ENCODE assay signal across 28 cellular contexts in the genomic region with DNA sequence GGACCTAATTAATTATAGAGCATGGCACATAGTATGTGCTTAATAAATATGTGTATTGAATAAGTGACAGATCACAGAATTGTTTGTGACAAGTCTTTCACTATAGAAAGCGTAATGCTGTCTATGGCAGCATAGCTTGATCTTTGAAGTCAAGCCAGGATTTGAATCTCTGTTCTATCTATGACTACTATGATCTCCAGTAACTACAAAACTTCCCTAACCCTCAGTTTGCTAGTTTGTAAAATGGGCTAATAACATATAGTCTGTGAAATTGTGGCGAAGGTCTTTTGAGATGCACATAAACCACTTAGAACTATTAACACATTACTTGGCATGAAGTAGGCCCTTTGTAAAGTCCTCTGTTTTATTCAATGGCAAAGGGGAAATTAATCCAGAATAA. TPM values are rescaled to one million over a fixed set of nuclear protein-coding genes. Genes with fewer than 3 reads are reported as not detected.
DNase-seq lines count a peak whose midpoint lies in the region; ATAC-seq and TF ChIP-seq lines count a peak whose summit lies in the region.
"Had no signal": no experiment of that assay in that cellular context is flagged by ENCODE, and none has a peak within 500 bp of the region (broad histone marks: within the 10 kb centered on the region; RNA-seq: fewer than 3 reads in every experiment).

No MANE protein-coding gene starts in this region.

- 95% methylated on average over 2 of the region's 2 CpGs for WGBS in SK-N-SH (ENCODE audit: low lambda C conversion rate)
- 100% methylated on average over 2 of the region's 2 CpGs for WGBS in hepatocyte (ENCODE audit: low lambda C conversion rate, missing lambda C conversion rate)
- 96% methylated on average over 2 of the region's 2 CpGs for WGBS in smooth muscle cell (ENCODE audit: low lambda C conversion rate)

- H3K4me3 ChIP-seq in SK-N-SH (ENCODE audit: low read depth in 2 of 2, low read length in 1 of 2) (no peak overlapping the region), RWPE2 (ENCODE audit: severe bottlenecking) (no peak overlapping the region), hepatocyte (no peak overlapping the region), smooth muscle cell (no peak overlapping the region)
- H3K4me3 ChIP-seq: SK-N-MC, tibial nerve had no signal

- no peak for DNase-seq in SK-N-SH
- no peak for DNase-seq in RWPE2 (ENCODE audit: low spot score)
- DNase-seq in hepatocyte (ENCODE audit: low spot score) = no peak
- no peak for DNase-seq in smooth muscle cell (lab: John Stamatoyannopoulos, UW; ENCODE audit: unreplicated experiment)
- DNase-seq in GDM1 (lab: John Stamatoyannopoulos, UW) = no peak
- no peak for DNase-seq in posterior vena cava (ENCODE audit: low spot score)
- DNase-seq in activated gamma-delta T cell (lab: John Stamatoyannopoulos, UW) = no peak
- DNase-seq: activated CD4-positive, alpha-beta T cell treated with anti-CD3 and anti-CD28 coated beads, Interleukin-2, amount 10 ng/mL, durations not matched to agents 24 days and 14 days; activated CD8-positive, alpha-beta memory T cell treated with anti-CD3 and anti-CD28 coated beads, Interleukin-2, amount 10 ng/mL, durations not matched to agents 7 days and 5 days; activated naive CD4-positive, alpha-beta T cell treated with anti-CD3 and anti-CD28 coated beads, Interleukin-2, amount 10 ng/mL, durations not matched to agents 7 days and 5 days; activated T-cell treated with anti-CD3 and anti-CD28 coated beads, Interleukin-2, amount 50 U/mL, for 72 hours; amygdala; CD8-positive, alpha-beta T cell; glutamatergic neuron; naive thymus-derived CD8-positive, alpha-beta T cell; NCI-H1048; NCI-H187; NCI-H2171 treated with DMSO at 0.1 percent for 48 hours; NCI-H524; NK-92 treated with Interleukin-12 subunit alpha and Interleukin-12 subunit beta, amount 100 ng/mL, for 24 hours; right cardiac atrium; stimulated activated CD4-positive, alpha-beta T cell treated with anti-CD3 and anti-CD28 coated beads, Interleukin-15, amount 100 ng/mL, for 24 hours; stimulated activated naive CD8-positive, alpha-beta T cell treated with anti-CD3 and anti-CD28 coated beads, Interleukin-15, amount 100 ng/mL, for 72 hours had no signal

- H3K9me2 ChIP-seq in SK-N-SH = no peaks in the 10 kb centered on the region
- H3K9me2 ChIP-seq in hepatocyte (replicated peaks; ENCODE audit: insufficient read depth) = no peaks in the 10 kb centered on the region

- H3K9ac ChIP-seq in SK-N-SH = no peak overlapping the region
- peak overlapping the region; percentile 69 for H3K9ac ChIP-seq in smooth muscle cell (ENCODE audit: low read depth)

- no peaks in the 10 kb centered on the region for H3K27me3 ChIP-seq in SK-N-SH (ENCODE audit: insufficient read depth)
- no peaks in the 10 kb centered on the region for H3K27me3 ChIP-seq in RWPE2 (ENCODE audit: insufficient read depth, poor library complexity, severe bottlenecking)
- no peaks in the 10 kb centered on the region for H3K27me3 ChIP-seq in hepatocyte
- no peaks in the 10 kb centered on the region for H3K27me3 ChIP-seq in smooth muscle cell (ENCODE audit: low read depth)

- 0 out of 2 replicates have a peak overlapping the region, but pooled peaks have one; percentile 11 for H2AFZ ChIP-seq in SK-N-SH (ENCODE audit: low read depth)
- H2AFZ ChIP-seq in hepatocyte = peak overlapping the region; percentile 33
- H2AFZ ChIP-seq in smooth muscle cell (ENCODE audit: low read depth) = no peak overlapping the region

- no peak for TF ChIP-seq RAD21 in SK-N-SH (IDR thresholded peaks at IDR 0.05; ENCODE audit: low read length)

- no peak overlapping the region for H3K4me2 ChIP-seq in SK-N-SH
- H3K4me2 ChIP-seq in hepatocyte = no peak overlapping the region
- no peak overlapping the region for H3K4me2 ChIP-seq in smooth muscle cell

- TF ChIP-seq CTCF in SK-N-SH (IDR thresholded peaks at IDR 0.05) (no peak), RWPE2 (IDR thresholded peaks at IDR 0.05; ENCODE audit: poor library complexity, severe bottlenecking) (no peak), hepatocyte (IDR thresholded peaks at IDR 0.05; ENCODE audit: poor library complexity) (no peak), smooth muscle cell (IDR thresholded peaks at IDR 0.05; ENCODE audit: borderline replicate concordance, insufficient read depth, poor library complexity, severe bottlenecking) (no peak)

- H3K27ac ChIP-seq in SK-N-SH (ENCODE audit: low read depth in 2 of 2, low read length in 1 of 2) = peak overlapping the region in 1 of 2 experiments; percentile 73; a peak in 2 of 4 replicates
- peak overlapping the region; percentile 100 for H3K27ac ChIP-seq in RWPE2 (ENCODE audit: poor library complexity, severe bottlenecking)
- peak overlapping the region; percentile 91 for H3K27ac ChIP-seq in hepatocyte
- peak overlapping the region; percentile 97 for H3K27ac ChIP-seq in smooth muscle cell (ENCODE audit: low read depth)
- H3K27ac ChIP-seq: 22Rv1, SK-N-MC, VCaP had no signal

- H3K9me3 ChIP-seq in SK-N-SH (no peaks in the 10 kb centered on the region), RWPE2 (ENCODE audit: severe bottlenecking) (no peaks in the 10 kb centered on the region), hepatocyte (ENCODE audit: low read depth) (no peaks in the 10 kb centered on the region), smooth muscle cell (replicated peaks; ENCODE audit: low read depth) (no peaks in the 10 kb centered on the region)
- H3K9me3 ChIP-seq: tibial nerve had no signal

- no peaks in the 10 kb centered on the region for H4K20me1 ChIP-seq in SK-N-SH (ENCODE audit: insufficient read depth)
- H4K20me1 ChIP-seq in hepatocyte (ENCODE audit: insufficient read depth, poor library complexity, severe bottlenecking) = no peaks in the 10 kb centered on the region
- no peaks in the 10 kb centered on the region for H4K20me1 ChIP-seq in smooth muscle cell (ENCODE audit: low read depth)

- no peak for TF ChIP-seq EP300 in SK-N-SH (IDR thresholded peaks at IDR 0.05; ENCODE audit: borderline replicate concordance in 1 of 2, low read depth in 1 of 2, low read length in 1 of 2)

- peaks cover 8 to 16% of the 10 kb centered on the region in 2 experiments; a peak in 3 of 4 replicates for H3K4me1 ChIP-seq in SK-N-SH (ENCODE audit: control insufficient read depth in 1 of 2, insufficient read depth in 2 of 2, low read depth in 1 of 2, low read length in 1 of 2)
- peaks cover 29% of the 10 kb centered on the region for H3K4me1 ChIP-seq in RWPE2 (ENCODE audit: insufficient read depth, poor library complexity, severe bottlenecking)
- peaks cover 17% of the 10 kb centered on the region for H3K4me1 ChIP-seq in hepatocyte (ENCODE audit: insufficient read depth)
- peaks cover 25% of the 10 kb centered on the region for H3K4me1 ChIP-seq in smooth muscle cell (ENCODE audit: low read depth)

- H3K36me3 ChIP-seq in SK-N-SH (replicated peaks in 1 of 2; ENCODE audit: control insufficient read depth in 1 of 2, insufficient read depth in 2 of 2, low read length in 1 of 2) (no peaks in the 10 kb centered on the region), RWPE2 (ENCODE audit: low read depth) (peaks cover 3% of the 10 kb centered on the region; the same call in 1 of the 2 replicates), hepatocyte (replicated peaks; ENCODE audit: insufficient read depth, low read depth) (no peaks in the 10 kb centered on the region), smooth muscle cell (ENCODE audit: low read depth) (no peaks in the 10 kb centered on the region)
- H3K36me3 ChIP-seq: tibial nerve had no signal

- ATAC-seq in SK-N-SH treated with all-trans-retinoic acid at 6 μM for 48 hours = no peak
- no peak for ATAC-seq in RWPE2 (ENCODE audit: low read depth)
- ATAC-seq: activated CD8-positive, alpha-beta memory T cell treated with anti-CD3 and anti-CD28 coated beads, Interleukin-2, amount 10 ng/mL, durations not matched to agents 7 days and 5 days; activated T-cell treated with anti-CD3 and anti-CD28 coated beads, Interleukin-2, amount 50 U/mL, for 72 hours; CD8-positive, alpha-beta T cell; naive thymus-derived CD8-positive, alpha-beta T cell; right cardiac atrium; stimulated activated naive CD8-positive, alpha-beta T cell treated with anti-CD3 and anti-CD28 coated beads, Interleukin-15, amount 100 ng/mL, for 72 hours had no signal

- H3F3A ChIP-seq in SK-N-SH (replicated peaks; ENCODE audit: insufficient read depth) (peaks cover 22% of the 10 kb centered on the region), smooth muscle cell (ENCODE audit: low read depth) (peaks cover 18% of the 10 kb centered on the region)

- intact Hi-C loops in posterior vena cava (cut with DNase I) = no loop called here

- peaks cover 10% of the 10 kb centered on the region for H3K79me2 ChIP-seq in SK-N-SH (ENCODE audit: insufficient read depth)
- no peaks in the 10 kb centered on the region for H3K79me2 ChIP-seq in hepatocyte
- peaks cover 9% of the 10 kb centered on the region for H3K79me2 ChIP-seq in smooth muscle cell (ENCODE audit: low read depth)

- POLR2A ChIA-PET in SK-N-SH (lab: Yijun Ruan, JAX) = no interaction called here

- CTCF ChIA-PET in SK-N-SH (lab: Yijun Ruan, JAX) = no interaction called here

TF ChIP-seq in SK-N-SH, 30 proteins besides CTCF, POLR2A, EP300 and RAD21 (continues in another document):
- TF ChIP-seq EZH2phosphoT487 (IDR thresholded peaks at IDR 0.05; ENCODE audit: borderline replicate concordance, low read depth) (no peak), TEAD4 (IDR thresholded peaks at IDR 0.05; ENCODE audit: borderline replicate concordance, insufficient read depth) (no peak), SMC3 (IDR thresholded peaks at IDR 0.05; ENCODE audit: low read depth, low read length) (no peak)

TF ChIP-seq in SK-N-SH treated with all-trans-retinoic acid at 6 μM for 48 hours, 23 proteins besides CTCF, POLR2A, EP300 and RAD21 (continues in another document):
- TF ChIP-seq, protein P1, sequence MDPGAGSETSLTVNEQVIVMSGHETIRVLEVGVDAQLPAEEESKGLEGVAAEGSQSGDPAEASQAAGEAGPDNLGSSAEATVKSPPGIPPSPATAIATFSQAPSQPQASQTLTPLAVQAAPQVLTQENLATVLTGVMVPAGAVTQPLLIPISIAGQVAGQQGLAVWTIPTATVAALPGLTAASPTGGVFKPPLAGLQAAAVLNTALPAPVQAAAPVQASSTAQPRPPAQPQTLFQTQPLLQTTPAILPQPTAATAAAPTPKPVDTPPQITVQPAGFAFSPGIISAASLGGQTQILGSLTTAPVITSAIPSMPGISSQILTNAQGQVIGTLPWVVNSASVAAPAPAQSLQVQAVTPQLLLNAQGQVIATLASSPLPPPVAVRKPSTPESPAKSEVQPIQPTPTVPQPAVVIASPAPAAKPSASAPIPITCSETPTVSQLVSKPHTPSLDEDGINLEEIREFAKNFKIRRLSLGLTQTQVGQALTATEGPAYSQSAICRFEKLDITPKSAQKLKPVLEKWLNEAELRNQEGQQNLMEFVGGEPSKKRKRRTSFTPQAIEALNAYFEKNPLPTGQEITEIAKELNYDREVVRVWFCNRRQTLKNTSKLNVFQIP (CRISPR knock-in tag; IDR thresholded peaks at IDR 0.05; ENCODE audit: borderline replicate concordance, low read depth) = no peak
- TF ChIP-seq PPARA (CRISPR knock-in tag; IDR thresholded peaks at IDR 0.05; ENCODE audit: borderline replicate concordance) = no peak

RNA-seq across cellular contexts. Expression of a gene that starts 4.0 kb away (rescaled TPM):
- polyA plus RNA-seq in SK-N-SH (2012; rRNA removed) = 31.7 and 33.1 TPM in 2 replicates
- polyA plus RNA-seq in SK-N-SH (2012; cell fraction: cytosol; rRNA removed) = 25.7 and 28.6 TPM in 2 replicates
- polyA plus RNA-seq in SK-N-SH (2012; cell fraction: nucleus; rRNA removed) = 23.6 and 27.0 TPM in 2 replicates
- 17.9 and 19.7 TPM in 2 replicates for total RNA-seq in hepatocyte
- 18.8 and 22.3 TPM in 2 replicates for polyA plus RNA-seq in hepatocyte
- 67.6 and 98.0 TPM in 2 replicates for total RNA-seq in smooth muscle cell
- 64.1 and 82.8 TPM in 2 replicates for polyA plus RNA-seq in smooth muscle cell
- total RNA-seq in posterior vena cava = 100 to 1,000 TPM; 119 to 126 TPM
- total RNA-seq: naive thymus-derived CD8-positive, alpha-beta T cell had no signal
